8 cellular contexts compared by ENCODE assay signal in genomic region chr20:25987928-25988560, GRCh38.
DNase-seq lines count a peak whose midpoint lies in the region; ATAC-seq and TF ChIP-seq lines count a peak whose summit lies in the region.
"Not testable (repeated sequence)": the region's sequence is repeated elsewhere in the genome, so short reads cannot be mapped to it uniquely, and the experiment has no call there.

No MANE protein-coding gene starts in this region.

- not testable (repeated sequence) for ATAC-seq in WTC11; natural killer cell; stimulated activated naive CD8-positive, alpha-beta T cell treated with anti-CD3 and anti-CD28 coated beads, Interleukin-15, amount 100 ng/mL, for 72 hours

- POLR2A ChIA-PET in CD4-positive, alpha-beta memory T cell (lab: Charles Lee; ENCODE audit: partially characterized antibody); WTC11 (lab: Charles Lee): not testable (repeated sequence)

- not testable (repeated sequence) for H3K27ac ChIP-seq in CD4-positive, alpha-beta memory T cell (ENCODE audit: low read depth, low read length)

- H3K9me3 Mint-ChIP-seq in CD4-positive, alpha-beta memory T cell; WTC11; activated T-helper 1 cell treated with anti-CD3 and anti-CD28 coated beads, Interleukin-12 subunit alpha, Interleukin-12 subunit beta, Interleukin-2, Interleukin-4 antibody, amounts not matched to agents 30 ng/mL and 10 ng/mL and 1 ng/mL, durations not matched to agents 14 hours and 24 hours and 36 hours; activated naive CD8-positive, alpha-beta T cell treated with anti-CD3 and anti-CD28 coated beads for 36 hours; natural killer cell; stimulated activated naive CD8-positive, alpha-beta T cell treated with anti-CD3 and anti-CD28 coated beads, Interleukin-15, amount 100 ng/mL, for 72 hours: not testable (repeated sequence)
- H3K9me3 Mint-ChIP-seq in glutamatergic neuron (ENCODE audit: unreplicated experiment), result peaks cover 13% of the 10 kb centered on the region

- H3K27me3 ChIP-seq in CD4-positive, alpha-beta memory T cell (ENCODE audit: insufficient read depth, low read length), result not testable (repeated sequence)

- not testable (repeated sequence) for H3K27ac Mint-ChIP-seq in CD4-positive, alpha-beta memory T cell; WTC11; activated T-helper 1 cell treated with anti-CD3 and anti-CD28 coated beads, Interleukin-12 subunit alpha, Interleukin-12 subunit beta, Interleukin-2, Interleukin-4 antibody, amounts not matched to agents 30 ng/mL and 10 ng/mL and 1 ng/mL, durations not matched to agents 14 hours and 24 hours and 36 hours; activated naive CD8-positive, alpha-beta T cell treated with anti-CD3 and anti-CD28 coated beads for 36 hours
- peak overlapping the region; percentile 26 for H3K27ac Mint-ChIP-seq in glutamatergic neuron (ENCODE audit: unreplicated experiment)
- peak overlapping the region; percentile 61 to 87 for H3K27ac Mint-ChIP-seq in natural killer cell
- peak overlapping the region in 1 of 2 donors; percentile 9 for H3K27ac Mint-ChIP-seq in stimulated activated naive CD8-positive, alpha-beta T cell treated with anti-CD3 and anti-CD28 coated beads, Interleukin-15, amount 100 ng/mL, for 72 hours

- peaks cover 7 to 14% (median 11%) of the 10 kb centered on the region in 4 donors for H3K4me1 Mint-ChIP-seq in CD4-positive, alpha-beta memory T cell
- not testable (repeated sequence) for H3K4me1 Mint-ChIP-seq in WTC11; glutamatergic neuron (ENCODE audit: low read depth, unreplicated experiment)
- peaks cover 14% of the 10 kb centered on the region for H3K4me1 Mint-ChIP-seq in activated T-helper 1 cell treated with anti-CD3 and anti-CD28 coated beads, Interleukin-12 subunit alpha, Interleukin-12 subunit beta, Interleukin-2, Interleukin-4 antibody, amounts not matched to agents 30 ng/mL and 10 ng/mL and 1 ng/mL, durations not matched to agents 14 hours and 24 hours and 36 hours (ENCODE audit: low read depth)
- H3K4me1 Mint-ChIP-seq in activated naive CD8-positive, alpha-beta T cell treated with anti-CD3 and anti-CD28 coated beads for 36 hours, result peaks cover 14% of the 10 kb centered on the region
- peaks cover 52 to 54% of the 10 kb centered on the region in 2 donors for H3K4me1 Mint-ChIP-seq in natural killer cell
- peaks cover 26% of the 10 kb centered on the region for H3K4me1 Mint-ChIP-seq in stimulated activated naive CD8-positive, alpha-beta T cell treated with anti-CD3 and anti-CD28 coated beads, Interleukin-15, amount 100 ng/mL, for 72 hours

- not testable (repeated sequence) for TF ChIP-seq CTCF in WTC11 (IDR thresholded peaks at IDR 0.05); glutamatergic neuron (IDR thresholded peaks at IDR 0.05; ENCODE audit: partially characterized antibody, unreplicated experiment); natural killer cell (IDR thresholded peaks at IDR 0.05)

- CTCF ChIA-PET in CD4-positive, alpha-beta memory T cell (lab: Charles Lee; ENCODE audit: partially characterized antibody), result not testable (repeated sequence)
- CTCF ChIA-PET in WTC11 (lab: Charles Lee), result interaction anchor here (1.6 kb wide), 1 partner anchor 44 kb away, joined by 3 read pairs; no protein-coding TSS in a partner anchor

- H3K36me3 Mint-ChIP-seq in CD4-positive, alpha-beta memory T cell; WTC11; activated T-helper 1 cell treated with anti-CD3 and anti-CD28 coated beads, Interleukin-12 subunit alpha, Interleukin-12 subunit beta, Interleukin-2, Interleukin-4 antibody, amounts not matched to agents 30 ng/mL and 10 ng/mL and 1 ng/mL, durations not matched to agents 14 hours and 24 hours and 36 hours (ENCODE audit: low read depth); activated naive CD8-positive, alpha-beta T cell treated with anti-CD3 and anti-CD28 coated beads for 36 hours; natural killer cell: not testable (repeated sequence)
- H3K36me3 Mint-ChIP-seq in glutamatergic neuron (ENCODE audit: unreplicated experiment), result peaks cover 21% of the 10 kb centered on the region

- intact Hi-C loops in CD4-positive, alpha-beta memory T cell (cut with micrococcal nuclease); activated T-helper 1 cell treated with anti-CD3 and anti-CD28 coated beads, Interleukin-12 subunit alpha, Interleukin-12 subunit beta, Interleukin-2, Interleukin-4 antibody, amounts not matched to agents 30 ng/mL and 10 ng/mL and 1 ng/mL, durations not matched to agents 14 hours and 24 hours and 36 hours (cut with micrococcal nuclease); natural killer cell (cut with micrococcal nuclease): not testable (repeated sequence)

- not testable (repeated sequence) for H3K4me3 ChIP-seq in CD4-positive, alpha-beta memory T cell (ENCODE audit: low read length in 2 of 2)
- H3K4me3 ChIP-seq in Jurkat, Clone E6-1 (ENCODE audit: low read length), result peak overlapping the region; percentile 55

- H3K27me3 Mint-ChIP-seq in CD4-positive, alpha-beta memory T cell; activated T-helper 1 cell treated with anti-CD3 and anti-CD28 coated beads, Interleukin-12 subunit alpha, Interleukin-12 subunit beta, Interleukin-2, Interleukin-4 antibody, amounts not matched to agents 30 ng/mL and 10 ng/mL and 1 ng/mL, durations not matched to agents 14 hours and 24 hours and 36 hours (ENCODE audit: insufficient read depth); activated naive CD8-positive, alpha-beta T cell treated with anti-CD3 and anti-CD28 coated beads for 36 hours; natural killer cell (ENCODE audit: low read depth in 2 of 2): not testable (repeated sequence)
- peaks cover 36% of the 10 kb centered on the region for H3K27me3 Mint-ChIP-seq in WTC11 (ENCODE audit: low read depth)
- peaks cover 14% of the 10 kb centered on the region for H3K27me3 Mint-ChIP-seq in glutamatergic neuron (ENCODE audit: unreplicated experiment)
- H3K27me3 Mint-ChIP-seq in stimulated activated naive CD8-positive, alpha-beta T cell treated with anti-CD3 and anti-CD28 coated beads, Interleukin-15, amount 100 ng/mL, for 72 hours, result peaks cover 21% of the 10 kb centered on the region

- H3K36me3 ChIP-seq in CD4-positive, alpha-beta memory T cell (ENCODE audit: insufficient read depth, low read length), result not testable (repeated sequence)

- peak overlapping the region in 7 of 8 donors; percentile 29 to 83 (median 74) for H3K4me3 Mint-ChIP-seq in CD4-positive, alpha-beta memory T cell
- peak overlapping the region; percentile 59 for H3K4me3 Mint-ChIP-seq in WTC11
- H3K4me3 Mint-ChIP-seq in activated T-helper 1 cell treated with anti-CD3 and anti-CD28 coated beads, Interleukin-12 subunit alpha, Interleukin-12 subunit beta, Interleukin-2, Interleukin-4 antibody, amounts not matched to agents 30 ng/mL and 10 ng/mL and 1 ng/mL, durations not matched to agents 14 hours and 24 hours and 36 hours, result peak overlapping the region; percentile 42
- H3K4me3 Mint-ChIP-seq in activated naive CD8-positive, alpha-beta T cell treated with anti-CD3 and anti-CD28 coated beads for 36 hours, result peak overlapping the region; percentile 15
- not testable (repeated sequence) for H3K4me3 Mint-ChIP-seq in glutamatergic neuron (ENCODE audit: unreplicated experiment)
- peak overlapping the region; percentile 73 for H3K4me3 Mint-ChIP-seq in natural killer cell
- peak overlapping the region; percentile 46 to 78 for H3K4me3 Mint-ChIP-seq in stimulated activated naive CD8-positive, alpha-beta T cell treated with anti-CD3 and anti-CD28 coated beads, Interleukin-15, amount 100 ng/mL, for 72 hours

- H3K9me3 ChIP-seq in CD4-positive, alpha-beta memory T cell (ENCODE audit: control insufficient read depth in 1 of 2, low read length in 2 of 2), result not testable (repeated sequence)

- not testable (repeated sequence) for H3K4me1 ChIP-seq in CD4-positive, alpha-beta memory T cell (ENCODE audit: insufficient read depth, low read length)

- DNase-seq in CD4-positive, alpha-beta memory T cell; Jurkat, Clone E6-1 (ENCODE audit: low read depth, low spot score); WTC11 (ENCODE audit: low spot score); activated T-helper 1 cell treated with anti-CD3 and anti-CD28 coated beads, Interleukin-12 subunit alpha, Interleukin-12 subunit beta, Interleukin-2, Interleukin-4 antibody, amounts not matched to agents 30 ng/mL and 10 ng/mL and 1 ng/mL, durations not matched to agents 14 hours and 24 hours and 36 hours (ENCODE audit: low spot score); activated naive CD8-positive, alpha-beta T cell treated with anti-CD3 and anti-CD28 coated beads for 36 hours; glutamatergic neuron; natural killer cell; stimulated activated naive CD8-positive, alpha-beta T cell treated with anti-CD3 and anti-CD28 coated beads, Interleukin-15, amount 100 ng/mL, for 72 hours: not testable (repeated sequence)
